ENCODE assay signal across 8 cellular contexts in the genomic region with DNA sequence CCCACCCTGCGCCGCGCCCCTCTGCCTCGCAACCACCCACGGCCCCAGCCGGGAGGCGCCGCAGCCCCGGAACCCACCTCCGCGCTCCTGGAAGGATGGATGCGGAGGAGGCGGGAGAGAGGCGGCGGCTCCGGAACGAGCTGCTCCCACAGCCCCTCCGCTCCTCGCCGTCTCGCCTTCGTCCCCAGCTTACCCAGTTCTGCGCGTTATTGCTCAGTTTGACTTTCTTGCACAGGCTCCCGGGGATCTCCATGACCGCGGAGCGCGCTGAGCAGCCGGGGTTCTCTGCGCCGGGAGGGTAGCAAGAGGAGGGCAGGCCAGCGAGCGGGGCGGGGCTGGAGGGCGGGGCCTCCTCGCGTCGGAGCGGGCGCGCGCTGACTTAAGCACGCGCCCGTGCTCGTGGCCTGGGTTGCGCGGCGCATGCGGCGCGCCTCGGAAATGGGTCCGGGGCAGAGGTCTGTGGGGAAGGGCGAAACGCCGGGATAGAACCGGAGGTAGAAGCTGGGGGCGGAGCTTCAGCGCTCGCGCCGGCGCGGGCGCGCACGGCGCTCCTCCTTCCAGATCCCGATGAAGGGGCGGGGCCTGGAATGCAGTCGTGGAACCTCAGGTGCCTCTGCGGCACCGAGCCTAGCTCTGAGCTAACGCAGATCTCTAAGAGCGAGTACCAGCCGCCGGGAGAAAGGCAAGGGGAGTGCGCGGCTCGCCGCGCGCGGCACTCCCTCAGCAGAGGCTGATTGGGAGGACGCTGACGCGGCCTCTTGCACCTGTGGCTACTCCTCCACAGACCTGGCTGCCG. TPM values are rescaled to one million over a fixed set of nuclear protein-coding genes. Genes with fewer than 3 reads are reported as not detected.
DNase-seq lines count a peak whose midpoint lies in the region; ATAC-seq and TF ChIP-seq lines count a peak whose summit lies in the region.

A gene (minus strand): TSS at position 308 of the 796 bp plus-strand sequence. CDS start 55 bp downstream, at position 253.

- ATAC-seq in GM21737 (IDR thresholded peaks at IDR 0.05; ENCODE audit: unreplicated experiment): peak; percentile 88

- H3K36me3 Mint-ChIP-seq in activated T-cell treated with anti-CD3 and anti-CD28 coated beads, Interleukin-2, amount 50 U/mL, for 24 hours (ENCODE audit: low read depth): peaks cover 8% of the 10 kb centered on the region

- H3K9me3 Mint-ChIP-seq in activated T-cell treated with anti-CD3 and anti-CD28 coated beads, Interleukin-2, amount 50 U/mL, for 24 hours: no peaks in the 10 kb centered on the region

- H3K4me3 Mint-ChIP-seq in activated T-cell treated with anti-CD3 and anti-CD28 coated beads, Interleukin-2, amount 50 U/mL, for 24 hours: peak within 1 kb of the TSS; percentile 91

- peak; percentile 70 for DNase-seq in DMS79 (lab: John Stamatoyannopoulos, UW)
- DNase-seq in KG1 (lab: John Stamatoyannopoulos, UW): peak; percentile 95
- DNase-seq in activated T-cell treated with anti-CD3 and anti-CD28 coated beads, Interleukin-2, amount 50 U/mL, for 24 hours: peak; percentile 96
- DNase-seq in erythroblast (lab: John Stamatoyannopoulos, UW): peak; percentile 92 to 93
- peak; percentile 83 to 89 for DNase-seq in stimulated activated CD8-positive, alpha-beta memory T cell treated with anti-CD3 and anti-CD28 coated beads, Interleukin-4, amount 100 ng/mL, for 4 hours (ENCODE audit: low read depth in 2 of 2, low spot score in 1 of 2)

- H3K4me3 ChIP-seq in mucosa of rectum (ENCODE audit: low read length in 2 of 2): peak within 1 kb of the TSS; percentile 88 to 92

- H3K27me3 Mint-ChIP-seq in activated T-cell treated with anti-CD3 and anti-CD28 coated beads, Interleukin-2, amount 50 U/mL, for 24 hours: no peaks in the 10 kb centered on the region

- no peaks in the 10 kb centered on the region for H3K36me3 ChIP-seq in mucosa of rectum (ENCODE audit: control insufficient read depth in 2 of 2, insufficient read depth in 2 of 2, low read length in 2 of 2)

- H3K9me3 ChIP-seq in mucosa of rectum (ENCODE audit: control insufficient read depth in 2 of 2, low read length in 2 of 2): no peaks in the 10 kb centered on the region

- TF ChIP-seq POLR2A in erythroblast (IDR thresholded peaks at IDR 0.05; ENCODE audit: low read length): peak; percentile 61

- peak within 1 kb of the TSS; percentile 94 for H3K27ac Mint-ChIP-seq in activated T-cell treated with anti-CD3 and anti-CD28 coated beads, Interleukin-2, amount 50 U/mL, for 24 hours

- H3K27ac ChIP-seq in mucosa of rectum (ENCODE audit: low read depth in 2 of 2, low read length in 2 of 2): peak within 1 kb of the TSS; percentile 82 to 90

- H3K4me1 Mint-ChIP-seq in activated T-cell treated with anti-CD3 and anti-CD28 coated beads, Interleukin-2, amount 50 U/mL, for 24 hours (ENCODE audit: low read depth): peaks cover 33% of the 10 kb centered on the region

- no peaks in the 10 kb centered on the region for H3K27me3 ChIP-seq in mucosa of rectum (ENCODE audit: control insufficient read depth in 2 of 2, insufficient read depth in 2 of 2, low read length in 2 of 2)

- H3K9ac ChIP-seq in mucosa of rectum (ENCODE audit: low read depth in 1 of 2, low read length in 2 of 2): peak within 1 kb of the TSS; percentile 84 to 90

- peaks cover 9% of the 10 kb centered on the region in 2 donors for H3K4me1 ChIP-seq in mucosa of rectum (ENCODE audit: control insufficient read depth in 2 of 2, insufficient read depth in 2 of 2, low read length in 2 of 2)

TF ChIP-seq in PFSK-1, 5 proteins besides CTCF, POLR2A, EP300 and RAD21:
- TF ChIP-seq, protein P1, sequence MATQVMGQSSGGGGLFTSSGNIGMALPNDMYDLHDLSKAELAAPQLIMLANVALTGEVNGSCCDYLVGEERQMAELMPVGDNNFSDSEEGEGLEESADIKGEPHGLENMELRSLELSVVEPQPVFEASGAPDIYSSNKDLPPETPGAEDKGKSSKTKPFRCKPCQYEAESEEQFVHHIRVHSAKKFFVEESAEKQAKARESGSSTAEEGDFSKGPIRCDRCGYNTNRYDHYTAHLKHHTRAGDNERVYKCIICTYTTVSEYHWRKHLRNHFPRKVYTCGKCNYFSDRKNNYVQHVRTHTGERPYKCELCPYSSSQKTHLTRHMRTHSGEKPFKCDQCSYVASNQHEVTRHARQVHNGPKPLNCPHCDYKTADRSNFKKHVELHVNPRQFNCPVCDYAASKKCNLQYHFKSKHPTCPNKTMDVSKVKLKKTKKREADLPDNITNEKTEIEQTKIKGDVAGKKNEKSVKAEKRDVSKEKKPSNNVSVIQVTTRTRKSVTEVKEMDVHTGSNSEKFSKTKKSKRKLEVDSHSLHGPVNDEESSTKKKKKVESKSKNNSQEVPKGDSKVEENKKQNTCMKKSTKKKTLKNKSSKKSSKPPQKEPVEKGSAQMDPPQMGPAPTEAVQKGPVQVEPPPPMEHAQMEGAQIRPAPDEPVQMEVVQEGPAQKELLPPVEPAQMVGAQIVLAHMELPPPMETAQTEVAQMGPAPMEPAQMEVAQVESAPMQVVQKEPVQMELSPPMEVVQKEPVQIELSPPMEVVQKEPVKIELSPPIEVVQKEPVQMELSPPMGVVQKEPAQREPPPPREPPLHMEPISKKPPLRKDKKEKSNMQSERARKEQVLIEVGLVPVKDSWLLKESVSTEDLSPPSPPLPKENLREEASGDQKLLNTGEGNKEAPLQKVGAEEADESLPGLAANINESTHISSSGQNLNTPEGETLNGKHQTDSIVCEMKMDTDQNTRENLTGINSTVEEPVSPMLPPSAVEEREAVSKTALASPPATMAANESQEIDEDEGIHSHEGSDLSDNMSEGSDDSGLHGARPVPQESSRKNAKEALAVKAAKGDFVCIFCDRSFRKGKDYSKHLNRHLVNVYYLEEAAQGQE (IDR thresholded peaks at IDR 0.05; ENCODE audit: insufficient read depth in 1 of 2, low read depth in 2 of 2, low read length in 2 of 2): 0 out of 4 replicates have a peak, but pooled peaks of 1 of the 2 experiments have one; percentile 3
- TF ChIP-seq SIN3A (IDR thresholded peaks at IDR 0.05; ENCODE audit: borderline replicate concordance, insufficient read depth, low read length) (peak; percentile 51; the same call in 1 of the 2 replicates), FOXP2 (optimal IDR thresholded peaks at IDR 0.05; ENCODE audit: borderline replicate concordance, extremely low read depth, extremely low read length, insufficient read depth) (peak; percentile 61), POLR2AphosphoS5 (IDR thresholded peaks at IDR 0.05; ENCODE audit: low read depth, low read length) (peak; percentile 75), TAF1 (IDR thresholded peaks at IDR 0.05; ENCODE audit: borderline replicate concordance, insufficient read depth, low read length) (no peak; the same call in 1 of the 2 replicates)

RNA-seq across cellular contexts. Expression of the gene that starts here (rescaled TPM):
- 13.9 TPM for polyA plus RNA-seq in PFSK-1 (2012; ENCODE audit: insufficient read length, low read depth)

Comparison
In these comparisons a context has a peak if more than half of its experiments do, and no peak if none do; other contexts are left out.
1. Peak in every context shown above with its lines: DNase-seq, ATAC-seq, H3K4me3 ChIP-seq and H3K27ac ChIP-seq.